In genomic region chr2:191604154-191604553, GRCh38 we compare ENCODE assay signal across 27 cellular contexts.
"Had no signal": no experiment of that assay in that cellular context is flagged by ENCODE, and none has a peak within 500 bp of the region (broad histone marks: within the 10 kb centered on the region; RNA-seq: fewer than 3 reads in every experiment).

No MANE protein-coding gene starts in this region.

- H3K27me3 Mint-ChIP-seq: stimulated activated naive B cell treated with anti-CD40 and anti-IgM and Interleukin-4, amounts not matched to agents 10 μg/mL and 1 μg/mL and 100 μg/mL, for 72 hours had no signal

- FAIRE-seq: endometrium, kidney had no signal

- H3K79me2 ChIP-seq: hepatocyte had no signal

- ATAC-seq: gastrocnemius medialis; left cardiac atrium; lower lobe of right lung; natural killer cell treated with Interleukin-12 subunit alpha and Interleukin-12 subunit beta and Interleukin-15 and Interleukin-18, amount 100 ng/mL, for 72 hours; stimulated activated naive B cell treated with anti-CD40 and anti-IgM and Interleukin-4, amounts not matched to agents 10 μg/mL and 1 μg/mL and 100 μg/mL, for 72 hours had no signal

- H3K27ac Mint-ChIP-seq: memory B cell; mesothelial cell of epicardium; natural killer cell treated with Interleukin-12 subunit alpha and Interleukin-12 subunit beta and Interleukin-15 and Interleukin-18, amount 100 ng/mL, for 72 hours; neural progenitor cell; stimulated activated naive B cell treated with anti-CD40 and anti-IgM and Interleukin-4, amounts not matched to agents 10 μg/mL and 1 μg/mL and 100 μg/mL, for 72 hours had no signal

- H3K4me1 ChIP-seq: esophagus muscularis mucosa, gastrocnemius medialis, left ventricle myocardium inferior, lower lobe of right lung, neural progenitor cell, right atrium auricular region, sigmoid colon, stomach, transverse colon had no signal

- H2AFZ ChIP-seq: hepatocyte, neural progenitor cell had no signal

- H3K27ac ChIP-seq: coronary artery, dorsolateral prefrontal cortex, esophagus muscularis mucosa, gastrocnemius medialis, hepatocyte, left ventricle myocardium inferior, lower lobe of right lung, neural progenitor cell, ovary, right atrium auricular region, sigmoid colon, skin epidermis, stomach, thoracic aorta, transverse colon had no signal

- H3K9ac ChIP-seq: neural progenitor cell had no signal

- H3K36me3 Mint-ChIP-seq: memory B cell; mesothelial cell of epicardium; natural killer cell treated with Interleukin-12 subunit alpha and Interleukin-12 subunit beta and Interleukin-15 and Interleukin-18, amount 100 ng/mL, for 72 hours; neural progenitor cell; stimulated activated naive B cell treated with anti-CD40 and anti-IgM and Interleukin-4, amounts not matched to agents 10 μg/mL and 1 μg/mL and 100 μg/mL, for 72 hours had no signal

- DNase-seq: dorsolateral prefrontal cortex; effector memory CD4-positive, alpha-beta T cell; gastrocnemius medialis; kidney; left cardiac atrium; left ventricle myocardium inferior; lower lobe of right lung; nucleus accumbens; ovary; sigmoid colon; stimulated activated CD4-positive, alpha-beta T cell treated with anti-CD3 and anti-CD28 coated beads, Interleukin-2, amount 100 ng/mL, for 24 hours; stimulated activated CD4-positive, alpha-beta T cell treated with anti-CD3 and anti-CD28 coated beads, Interleukin-4, amount 100 ng/mL, for 4 hours; stimulated activated naive B cell treated with anti-CD40 and anti-IgM and Interleukin-4, amounts not matched to agents 10 μg/mL and 1 μg/mL and 100 μg/mL, for 72 hours; stomach; substantia nigra; transverse colon had no signal

- H3K36me3 ChIP-seq: esophagus muscularis mucosa, gastrocnemius medialis, left ventricle myocardium inferior, lower lobe of right lung, neural progenitor cell, ovary, right atrium auricular region, sigmoid colon, stomach, thoracic aorta, transverse colon had no signal

- H3K4me1 Mint-ChIP-seq: mesothelial cell of epicardium; neural progenitor cell; stimulated activated naive B cell treated with anti-CD40 and anti-IgM and Interleukin-4, amounts not matched to agents 10 μg/mL and 1 μg/mL and 100 μg/mL, for 72 hours had no signal

- H3K9me3 ChIP-seq: esophagus muscularis mucosa, gastrocnemius medialis, left ventricle myocardium inferior, lower lobe of right lung, ovary, right atrium auricular region, sigmoid colon, stomach, thoracic aorta, transverse colon had no signal

- H3K9me3 Mint-ChIP-seq: memory B cell; natural killer cell treated with Interleukin-12 subunit alpha and Interleukin-12 subunit beta and Interleukin-15 and Interleukin-18, amount 100 ng/mL, for 72 hours; neural progenitor cell; stimulated activated naive B cell treated with anti-CD40 and anti-IgM and Interleukin-4, amounts not matched to agents 10 μg/mL and 1 μg/mL and 100 μg/mL, for 72 hours had no signal

- H3K4me3 ChIP-seq: coronary artery, dorsolateral prefrontal cortex, esophagus muscularis mucosa, gastrocnemius medialis, hepatocyte, left ventricle myocardium inferior, lower lobe of right lung, neural progenitor cell, ovary, right atrium auricular region, sigmoid colon, skin epidermis, stomach, thoracic aorta, transverse colon had no signal

- H3K4me2 ChIP-seq: hepatocyte, neural progenitor cell had no signal

- H3K27me3 ChIP-seq: esophagus muscularis mucosa, gastrocnemius medialis, hepatocyte, neural progenitor cell, ovary, right atrium auricular region, sigmoid colon, stomach, transverse colon had no signal

- H3K4me3 Mint-ChIP-seq: memory B cell; mesothelial cell of epicardium; natural killer cell treated with Interleukin-12 subunit alpha and Interleukin-12 subunit beta and Interleukin-15 and Interleukin-18, amount 100 ng/mL, for 72 hours; neural progenitor cell; stimulated activated naive B cell treated with anti-CD40 and anti-IgM and Interleukin-4, amounts not matched to agents 10 μg/mL and 1 μg/mL and 100 μg/mL, for 72 hours had no signal
